Comparison of ENCODE assay signal across 8 cellular contexts in the genomic region with DNA sequence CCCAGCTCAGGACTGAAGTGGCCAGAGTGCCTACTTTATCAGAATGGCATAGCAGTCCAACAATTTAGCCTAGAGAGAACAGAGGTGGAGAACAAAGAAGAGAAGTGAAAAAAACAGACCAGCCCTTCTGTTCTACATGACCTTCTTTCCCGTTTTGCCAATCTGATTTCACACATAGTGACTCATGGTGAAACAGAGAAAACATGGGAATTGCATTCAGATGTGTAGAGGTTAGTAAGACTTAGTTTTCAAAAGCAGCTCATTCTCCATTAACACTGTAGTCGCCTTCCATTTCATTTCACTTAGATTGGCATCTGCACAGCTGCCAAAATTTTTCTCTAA.
DNase-seq lines count a peak whose midpoint lies in the region; ATAC-seq and TF ChIP-seq lines count a peak whose summit lies in the region.

No MANE protein-coding gene starts in this region.

- no peaks in the 10 kb centered on the region for H3K27me3 ChIP-seq in ACC112 (ENCODE audit: insufficient read depth, low read length)
- no peaks in the 10 kb centered on the region for H3K27me3 ChIP-seq in SU-DHL-6 (ENCODE audit: low read length)
- no peaks in the 10 kb centered on the region for H3K27me3 ChIP-seq in neutrophil

- H4K20me1 ChIP-seq in SU-DHL-6 (ENCODE audit: low read depth, low read length), result no peaks in the 10 kb centered on the region

- H3K4me1 ChIP-seq in ACC112 (ENCODE audit: control insufficient read depth, insufficient read depth, low read length, unreplicated experiment) (peaks cover 53% of the 10 kb centered on the region), neutrophil (ENCODE audit: control insufficient read depth in 1 of 2, insufficient read depth in 1 of 2, low read depth in 1 of 2, low read length in 1 of 2) (peaks cover 58 to 73% of the 10 kb centered on the region in 2 experiments)

- DNase-seq in fibroblast of gingiva (ENCODE audit: low read depth) (peak; percentile 86), COR-L47 (lab: John Stamatoyannopoulos, UW) (no peak)

- peaks cover 45% of the 10 kb centered on the region for H3K79me2 ChIP-seq in ACC112 (ENCODE audit: control insufficient read depth, insufficient read depth, low read length, unreplicated experiment)
- H3K79me2 ChIP-seq in SU-DHL-6 (ENCODE audit: insufficient read depth, low read length), result peaks cover 41% of the 10 kb centered on the region

- H3K27ac ChIP-seq in ACC112 (ENCODE audit: low read depth, low read length) (peak overlapping the region; percentile 94), SU-DHL-6 (ENCODE audit: low read depth, low read length) (peak overlapping the region; percentile 92), neutrophil (peak overlapping the region; percentile 92)

- H3K4me2 ChIP-seq in SU-DHL-6 (ENCODE audit: low read depth, low read length, poor library complexity, severe bottlenecking), result peak overlapping the region; percentile 80

- H3K9me3 ChIP-seq in SU-DHL-6 (ENCODE audit: insufficient read depth, low read length) (no peaks in the 10 kb centered on the region), neutrophil (no peaks in the 10 kb centered on the region)

- ATAC-seq in GM21390 (IDR thresholded peaks at IDR 0.05; ENCODE audit: unreplicated experiment) (peak; percentile 1), HG02588 (IDR thresholded peaks at IDR 0.05; ENCODE audit: unreplicated experiment) (no peak), HG03571 (IDR thresholded peaks at IDR 0.05; ENCODE audit: unreplicated experiment) (no peak)

- TF ChIP-seq CTCF in SU-DHL-6 (IDR thresholded peaks at IDR 0.05; ENCODE audit: insufficient read depth, low read length, poor library complexity, severe bottlenecking), result no peak
- TF ChIP-seq CTCF in neutrophil (IDR thresholded peaks at IDR 0.05), result no peak

- H2AFZ ChIP-seq in ACC112 (ENCODE audit: low read length, unreplicated experiment), result peak overlapping the region; percentile 81
- H2AFZ ChIP-seq in SU-DHL-6 (ENCODE audit: low read depth, low read length, severe bottlenecking), result peak overlapping the region; percentile 30

- H3K36me3 ChIP-seq in ACC112 (ENCODE audit: insufficient read depth, low read length) (peaks cover 7% of the 10 kb centered on the region; the same call in 1 of the 2 replicates), SU-DHL-6 (ENCODE audit: low read length) (no peaks in the 10 kb centered on the region), neutrophil (no peaks in the 10 kb centered on the region)

- H3K4me3 ChIP-seq in ACC112 (ENCODE audit: low read depth, low read length) (peak overlapping the region; percentile 95), SU-DHL-6 (ENCODE audit: insufficient read depth, low read length, poor library complexity, severe bottlenecking) (peak overlapping the region; percentile 81), neutrophil (ENCODE audit: low read depth in 1 of 2, low read length in 1 of 2) (peak overlapping the region; percentile 77 to 83)

- H3K9ac ChIP-seq in SU-DHL-6 (ENCODE audit: low read length), result peak overlapping the region; percentile 71

- no peaks in the 10 kb centered on the region for H3K9me2 ChIP-seq in SU-DHL-6 (replicated peaks; ENCODE audit: insufficient read depth, low read length)

- peaks cover 40% of the 10 kb centered on the region for H3F3A ChIP-seq in SU-DHL-6 (ENCODE audit: insufficient read depth)
